In genomic region chr1:204979306-204979705, GRCh38 we compare ENCODE assay signal across 8 cellular contexts.
"Had no signal": no experiment of that assay in that cellular context is flagged by ENCODE, and none has a peak within 500 bp of the region (broad histone marks: within the 10 kb centered on the region; RNA-seq: fewer than 3 reads in every experiment).

No MANE protein-coding gene starts in this region.

- H3K4me1 Mint-ChIP-seq: GM23338, H9 had no signal

- H3K4me3 Mint-ChIP-seq: GM23338, H9 had no signal

- ATAC-seq: GM23338, HepG2 had no signal

- DNase-seq: H9, HCEC 1CT had no signal

- H2AFZ ChIP-seq: GM23338 had no signal

- H3K27ac ChIP-seq: HL-60 had no signal

- FAIRE-seq: H1, H54, HepG2 had no signal

- H3K9me3 Mint-ChIP-seq: GM23338, H9, IgD-negative memory B cell had no signal

- H3K4me3 ChIP-seq: GM23338 had no signal

- H3K4me2 ChIP-seq: GM23338 had no signal

- H3K27ac Mint-ChIP-seq: GM23338, IgD-negative memory B cell had no signal
